8 cellular contexts compared by ENCODE assay signal in the genomic region with DNA sequence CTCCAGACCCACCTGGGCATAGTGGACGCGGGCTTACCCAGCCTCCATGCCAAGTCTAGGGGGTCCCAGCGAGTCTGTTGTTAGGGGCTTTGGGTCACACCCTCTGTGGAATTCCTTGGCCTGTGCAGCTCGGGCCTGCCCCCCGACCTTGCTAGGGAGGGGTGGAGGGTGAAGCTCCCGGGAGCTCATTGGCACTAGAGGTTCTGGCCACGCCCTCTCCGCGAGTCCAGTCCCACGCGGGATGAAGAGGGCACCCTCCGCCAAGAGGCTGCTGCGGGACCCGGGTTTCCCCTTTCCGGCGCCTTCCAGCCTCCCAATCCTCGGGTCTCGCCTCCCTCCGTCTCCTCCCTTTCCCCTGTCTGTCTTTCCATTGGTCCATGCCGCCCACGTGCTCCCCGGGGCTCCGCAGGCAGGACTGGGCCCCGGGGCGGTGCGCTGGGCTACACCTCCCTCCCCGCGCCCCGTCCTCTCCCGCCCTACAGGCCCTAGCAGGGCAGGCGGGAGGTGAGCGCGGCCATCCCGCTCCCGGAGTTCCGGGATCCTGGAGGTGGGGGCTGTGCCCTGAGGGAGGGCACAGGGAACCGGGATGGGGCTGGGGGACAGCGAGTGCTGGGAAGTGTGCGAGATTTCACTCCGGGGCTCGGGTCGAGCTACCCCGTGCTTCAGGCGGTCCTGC.
A peak's percentile ranks its signal among the peaks of the same experiment; 100 is the strongest.
DNase-seq lines count a peak whose midpoint lies in the region; ATAC-seq and TF ChIP-seq lines count a peak whose summit lies in the region.

No MANE protein-coding gene starts in this region.

- H3K27me3 Mint-ChIP-seq in central memory CD8-positive, alpha-beta T cell = no peaks in the 10 kb centered on the region

- no peaks in the 10 kb centered on the region for H3K9me3 Mint-ChIP-seq in central memory CD8-positive, alpha-beta T cell

- peak; percentile 61 for ATAC-seq in HG03280 (IDR thresholded peaks at IDR 0.05; ENCODE audit: unreplicated experiment)
- peak; percentile 82 for ATAC-seq in central memory CD8-positive, alpha-beta T cell (replicated peaks; ENCODE audit: extremely low read depth, poor library complexity, severe bottlenecking)

- H3K36me3 Mint-ChIP-seq in central memory CD8-positive, alpha-beta T cell (ENCODE audit: insufficient read depth) = peaks cover 12% of the 10 kb centered on the region

- peak overlapping the region; percentile 84 for H3K4me3 Mint-ChIP-seq in central memory CD8-positive, alpha-beta T cell

- DNase-seq in AG08395 (ENCODE audit: low spot score) = peak; percentile 97
- DNase-seq in NCI-H345 treated with DMSO at 0.1 percent for 48 hours (lab: John Stamatoyannopoulos, UW; ENCODE audit: unreplicated experiment) = peak; percentile 98
- DNase-seq in activated CD4-positive, CD25-positive, alpha-beta regulatory T cell treated with anti-CD3 and anti-CD28 coated beads, Interleukin-2, amount 50 U/mL, for 16 hours (ENCODE audit: low read depth, low spot score) = peak; percentile 75
- DNase-seq in central memory CD8-positive, alpha-beta T cell (ENCODE audit: low spot score in 2 of 2) = peak; percentile 64 to 69
- peak; percentile 98 for DNase-seq in islet precursor cell
- peak; percentile 88 for DNase-seq in stimulated activated CD4-positive, alpha-beta T cell treated with anti-CD3 and anti-CD28 coated beads, Interleukin-12 subunit alpha, Interleukin-12 subunit beta, amount 100 ng/mL, for 4 hours

- peak overlapping the region; percentile 74 for H3K27ac Mint-ChIP-seq in central memory CD8-positive, alpha-beta T cell (ENCODE audit: low read depth)

- in situ Hi-C loops in GM18951 (cut with MboI; ENCODE audit: low sequenced_read_pairs, unreplicated experiment) = no loop called here

- H3K4me1 Mint-ChIP-seq in central memory CD8-positive, alpha-beta T cell = peaks cover 20% of the 10 kb centered on the region

- TF ChIP-seq POLR2A in GM18951 (IDR thresholded peaks at IDR 0.05; ENCODE audit: extremely low read depth, insufficient read depth, insufficient read length) = peak; percentile 69

Comparison
In these comparisons a context has a peak if more than half of its experiments do, and no peak if none do; other contexts are left out.
1. Peak in every context shown above with its lines: DNase-seq and ATAC-seq.